Comparison of ENCODE assay signal across 8 cellular contexts in genomic region chr1:151009206-151009587, GRCh38. TPM values are rescaled to one million over a fixed set of nuclear protein-coding genes. Genes with fewer than 3 reads are reported as not detected.
DNase-seq lines count a peak whose midpoint lies in the region; ATAC-seq and TF ChIP-seq lines count a peak whose summit lies in the region.

No MANE protein-coding gene starts in this region.

- peaks cover 46 to 72% (median 60%) of the 10 kb centered on the region in 3 donors for H3K4me1 Mint-ChIP-seq in naive B cell

- H3K4me3 ChIP-seq in KMS-11 (IDR thresholded peaks at IDR 0.05; ENCODE audit: insufficient read depth, low read depth, low read length): peak overlapping the region; percentile 99

- H3K27ac Mint-ChIP-seq in naive B cell: peak overlapping the region in 5 of 6 donors; percentile 95 to 98 (median 97)

- H3K4me1 ChIP-seq in KMS-11 (ENCODE audit: low read depth, poor library complexity, severe bottlenecking): peaks cover 53% of the 10 kb centered on the region

- H2AFZ ChIP-seq in KMS-11 (ENCODE audit: low read depth): peak overlapping the region; percentile 84

- H3K36me3 ChIP-seq in KMS-11 (ENCODE audit: insufficient read depth): no peaks in the 10 kb centered on the region

- no peaks in the 10 kb centered on the region for H3K79me2 ChIP-seq in KMS-11 (ENCODE audit: insufficient read depth, low read depth)

- H3K4me3 Mint-ChIP-seq in naive B cell: peak overlapping the region; percentile 87 to 99 (median 97)

- H3K9me3 Mint-ChIP-seq in naive B cell: no peaks in the 10 kb centered on the region

- H3K27me3 ChIP-seq in KMS-11 (ENCODE audit: insufficient read depth, low read depth): no peaks in the 10 kb centered on the region

- ATAC-seq in naive B cell (ENCODE audit: low read depth in 2 of 2) (no peak), GM18873 (IDR thresholded peaks at IDR 0.05; ENCODE audit: low FRiP score, unreplicated experiment) (no peak), GM19467 (IDR thresholded peaks at IDR 0.05; ENCODE audit: unreplicated experiment) (no peak)

- TF ChIP-seq CTCF in KMS-11 (conservative IDR thresholded peaks at IDR 0.05; ENCODE audit: low read depth, low read length): no peak

- DNase-seq in AG08396 (ENCODE audit: low spot score) (peak; percentile 47), caudate nucleus (lab: John Stamatoyannopoulos, UW) (no peak), naive B cell (no peak), NCI-H69 (lab: John Stamatoyannopoulos, UW) (no peak), NCI-H2081 treated with DMSO at 0.1 percent for 48 hours (lab: John Stamatoyannopoulos, UW) (no peak)

- no peak overlapping the region for H3K27ac ChIP-seq in KMS-11
- peak overlapping the region; percentile 98 for H3K27ac ChIP-seq in caudate nucleus (ENCODE audit: low read depth, low read length)

- H3K4me2 ChIP-seq in KMS-11: peak overlapping the region; percentile 73

- H4K20me1 ChIP-seq in KMS-11 (ENCODE audit: insufficient read depth): no peaks in the 10 kb centered on the region

- no peaks in the 10 kb centered on the region for H3K27me3 Mint-ChIP-seq in naive B cell

- no peaks in the 10 kb centered on the region for H3K36me3 Mint-ChIP-seq in naive B cell

- H3K9ac ChIP-seq in KMS-11: peak overlapping the region; percentile 65; the same call in 1 of the 2 replicates

RNA-seq across cellular contexts. Expression of gene PRUNE1, which starts 0.9 kb away (rescaled TPM):
- polyA plus RNA-seq in naive B cell (ENCODE audit: low read depth in 6 of 6): 10 to 100 TPM; 40.2 to 89.9 (median 48.7) TPM

RNA-seq across cellular contexts. Expression of gene MINDY1, which starts 2.5 kb away (rescaled TPM):
- 1 to 10 TPM; 2.4 to 8.8 (median 3.5) TPM for polyA plus RNA-seq in naive B cell (ENCODE audit: low read depth in 6 of 6)

RNA-seq across cellular contexts. Expression of gene ANXA9, which starts 27.1 kb away (rescaled TPM):
- polyA plus RNA-seq in naive B cell (ENCODE audit: low read depth in 6 of 6): under 1 TPM in 2 of 6 donors, not detected in 4; 0.13 to 0.42 TPM

RNA-seq across cellular contexts. Expression of gene BNIPL, which starts 27.2 kb away (rescaled TPM):
- under 1 TPM in 1 of 6 donors, not detected in 5; 0.19 TPM for polyA plus RNA-seq in naive B cell (ENCODE audit: low read depth in 6 of 6)

RNA-seq across cellular contexts. Expression of gene CERS2, which starts 34.6 kb away (rescaled TPM):
- polyA plus RNA-seq in naive B cell (ENCODE audit: low read depth in 6 of 6): 100 to 1,000 TPM in 4 of 6 donors, 10 to 100 TPM in 2; 95.5 to 127 (median 115) TPM
